28 cellular contexts compared by ENCODE assay signal in the genomic region with DNA sequence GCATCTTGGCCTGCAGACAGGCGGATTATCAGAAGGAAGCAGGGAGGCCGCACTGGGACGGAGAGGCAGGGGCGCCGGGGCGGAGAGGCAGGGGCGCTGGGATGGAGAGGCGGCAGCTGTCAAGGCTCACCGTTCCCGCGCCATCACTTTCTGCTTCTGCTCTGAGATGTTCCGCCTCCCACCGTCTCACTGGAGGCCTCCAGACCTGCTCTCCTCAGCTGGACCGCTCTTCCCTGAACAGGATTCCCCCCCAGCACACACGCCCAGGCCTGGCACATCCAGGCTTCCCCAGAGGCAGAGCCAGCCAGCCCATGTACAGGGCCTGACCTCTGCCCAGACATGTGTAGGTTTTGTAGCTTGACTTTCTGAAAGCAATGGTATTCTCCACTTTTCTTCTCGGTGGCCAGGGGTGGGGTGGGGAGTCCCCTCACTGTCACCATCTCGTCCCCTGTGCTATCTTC.
DNase-seq lines count a peak whose midpoint lies in the region; ATAC-seq, FAIRE-seq and TF ChIP-seq lines count a peak whose summit lies in the region.
"Had no signal": no experiment of that assay in that cellular context is flagged by ENCODE, and none has a peak within 500 bp of the region (broad histone marks: within the 10 kb centered on the region; RNA-seq: fewer than 3 reads in every experiment).

No MANE protein-coding gene starts in this region.

- no peaks in the 10 kb centered on the region for H3K79me2 ChIP-seq in H1 (ENCODE audit: control insufficient read depth in 1 of 2, insufficient read depth in 2 of 2, low read length in 2 of 2)
- no peaks in the 10 kb centered on the region for H3K79me2 ChIP-seq in neural progenitor cell (ENCODE audit: low read depth)
- H3K79me2 ChIP-seq: parathyroid adenoma had no signal

- H4K5ac ChIP-seq in H1 (ENCODE audit: insufficient read length, low read depth, low read length), result no peak overlapping the region

- H3K27me3 ChIP-seq in H1 (replicated peaks in 1 of 4; ENCODE audit: control insufficient read depth in 3 of 4, extremely low read depth in 1 of 4, insufficient read depth in 3 of 4, low read length in 3 of 4) (no peaks in the 10 kb centered on the region; a peak in 3 of 7 replicates), neural progenitor cell (no peaks in the 10 kb centered on the region), upper lobe of right lung (no peaks in the 10 kb centered on the region), brain microvascular endothelial cell (replicated peaks) (no peaks in the 10 kb centered on the region)
- H3K27me3 ChIP-seq: BLaER1, right atrium auricular region had no signal

- ATAC-seq in upper lobe of right lung (no peak), GM19023 (IDR thresholded peaks at IDR 0.05; ENCODE audit: unreplicated experiment) (no peak)
- ATAC-seq in activated CD4-positive, alpha-beta T cell treated with anti-CD3 and anti-CD28 coated beads for 36 hours, result no peak
- ATAC-seq: GM12878, left lobe of liver had no signal

- no peak overlapping the region for H2BK20ac ChIP-seq in H1 (ENCODE audit: low read length)

- H2BK120ac ChIP-seq in H1 (replicated peaks; ENCODE audit: low read depth, low read length), result no peak overlapping the region

- H3K4me3 Mint-ChIP-seq in neural progenitor cell, result no peak overlapping the region
- no peak overlapping the region for H3K4me3 Mint-ChIP-seq in activated CD4-positive, alpha-beta T cell treated with anti-CD3 and anti-CD28 coated beads for 36 hours
- H3K4me3 Mint-ChIP-seq: activated CD4-positive, alpha-beta memory T cell treated with anti-CD3 and anti-CD28 coated beads, Interleukin-2, amount 10 ng/mL, durations not matched to agents 7 days and 5 days; activated naive CD4-positive, alpha-beta T cell treated with anti-CD3 and anti-CD28 coated beads, Interleukin-2, amount 10 ng/mL, durations not matched to agents 7 days and 5 days; immature natural killer cell; neural crest cell; stimulated activated naive CD8-positive, alpha-beta T cell treated with anti-CD3 and anti-CD28 coated beads, Interleukin-15, Interleukin-2, amounts not matched to agents 100 ng/mL and 50 ng/mL, for 24 hours had no signal

- H3K9ac ChIP-seq in H1 (replicated peaks in 1 of 4; ENCODE audit: extremely low read depth in 1 of 4, low read depth in 3 of 4, low read length in 3 of 4) (no peak overlapping the region), neural progenitor cell (no peak overlapping the region)
- H3K9ac ChIP-seq: BLaER1, parathyroid adenoma had no signal

- H3K18ac ChIP-seq in H1 (ENCODE audit: extremely low read depth, low read length), result no peak overlapping the region

- no peaks in the 10 kb centered on the region for H4K20me1 ChIP-seq in H1 (replicated peaks in 1 of 2; ENCODE audit: control insufficient read depth in 1 of 2, insufficient read depth in 2 of 2, low read length in 2 of 2)
- H4K20me1 ChIP-seq in neural progenitor cell (ENCODE audit: low read depth), result no peaks in the 10 kb centered on the region
- H4K20me1 ChIP-seq: BLaER1 had no signal

- H3K9me3 ChIP-seq in H1 (ENCODE audit: insufficient read depth in 2 of 2, low read depth in 1 of 2, low read length in 1 of 2), result no peaks in the 10 kb centered on the region
- no peaks in the 10 kb centered on the region for H3K9me3 ChIP-seq in neural progenitor cell (ENCODE audit: low read depth)
- H3K9me3 ChIP-seq in upper lobe of right lung, result no peaks in the 10 kb centered on the region
- H3K9me3 ChIP-seq: adrenal gland, BLaER1, HAP-1, right atrium auricular region had no signal

- H3F3A ChIP-seq in neural progenitor cell (ENCODE audit: low read depth), result peaks cover 9% of the 10 kb centered on the region

- H3K36me3 Mint-ChIP-seq in neural progenitor cell, result no peaks in the 10 kb centered on the region
- no peaks in the 10 kb centered on the region for H3K36me3 Mint-ChIP-seq in activated CD4-positive, alpha-beta T cell treated with anti-CD3 and anti-CD28 coated beads for 36 hours (ENCODE audit: low read depth)
- H3K36me3 Mint-ChIP-seq: activated naive CD4-positive, alpha-beta T cell treated with anti-CD3 and anti-CD28 coated beads, Interleukin-2, amount 10 ng/mL, durations not matched to agents 7 days and 5 days; immature natural killer cell had no signal

- 95% methylated on average over 14 of the region's 17 CpGs; no CpG with 5 or more reads in 1 of the 2 experiments for WGBS in H1 (ENCODE audit: extremely low coverage in 1 of 2, insufficient coverage in 1 of 2, insufficient read length in 1 of 2, insufficient replicate concordance in 2 of 2, low coverage in 1 of 2, low lambda C conversion rate in 2 of 2, missing lambda C conversion rate in 1 of 2), 2 experiments

- H3K27me3 Mint-ChIP-seq in neural progenitor cell (ENCODE audit: insufficient read depth, low read depth), result peaks cover 12% of the 10 kb centered on the region
- H3K27me3 Mint-ChIP-seq in activated CD4-positive, alpha-beta T cell treated with anti-CD3 and anti-CD28 coated beads for 36 hours, result peaks cover 3% of the 10 kb centered on the region

- H3K4me1 Mint-ChIP-seq in neural progenitor cell, result peaks cover 44% of the 10 kb centered on the region
- H3K4me1 Mint-ChIP-seq in activated CD4-positive, alpha-beta T cell treated with anti-CD3 and anti-CD28 coated beads for 36 hours, result no peaks in the 10 kb centered on the region
- H3K4me1 Mint-ChIP-seq: activated CD4-positive, alpha-beta memory T cell treated with anti-CD3 and anti-CD28 coated beads, Interleukin-2, amount 10 ng/mL, durations not matched to agents 7 days and 5 days; activated naive CD4-positive, alpha-beta T cell treated with anti-CD3 and anti-CD28 coated beads, Interleukin-2, amount 10 ng/mL, durations not matched to agents 7 days and 5 days had no signal

- TF ChIP-seq EP300 in H1 (IDR thresholded peaks at IDR 0.05; ENCODE audit: borderline replicate concordance in 1 of 2, low read depth in 2 of 2, low read length in 2 of 2), result no peak

- no peak overlapping the region for H3K14ac ChIP-seq in H1 (ENCODE audit: insufficient read length)

- no peak for TF ChIP-seq CTCF in H1 (IDR thresholded peaks at IDR 0.05; ENCODE audit: control extremely low read depth in 1 of 3, insufficient read depth in 1 of 3, low read depth in 1 of 3, low read length in 3 of 3)
- TF ChIP-seq CTCF in neural progenitor cell (IDR thresholded peaks at IDR 0.05), result no peak
- TF ChIP-seq CTCF in upper lobe of right lung (IDR thresholded peaks at IDR 0.05), result no peak
- TF ChIP-seq CTCF in brain microvascular endothelial cell (IDR thresholded peaks at IDR 0.05; ENCODE audit: low read depth, low read length, missing control alignments), result no peak

- H3K36me3 ChIP-seq in H1 (ENCODE audit: control insufficient read depth in 2 of 4, insufficient read depth in 4 of 4, low read length in 3 of 4) (no peaks in the 10 kb centered on the region), neural progenitor cell (no peaks in the 10 kb centered on the region), upper lobe of right lung (no peaks in the 10 kb centered on the region), brain microvascular endothelial cell (replicated peaks) (no peaks in the 10 kb centered on the region)
- H3K36me3 ChIP-seq: adrenal gland, BLaER1, HAP-1, right atrium auricular region had no signal

- in situ Hi-C loops in brain microvascular endothelial cell (cut with HindIII; ENCODE audit: low pct_ligation_motif_present, low sequenced_read_pairs), result no loop called here

- POLR2A ChIA-PET in H1 (lab: Charles Lee; ENCODE audit: partially characterized antibody), result no interaction called here
- POLR2A ChIA-PET in activated CD4-positive, alpha-beta T cell treated with anti-CD3 and anti-CD28 coated beads for 36 hours (lab: Charles Lee), result no interaction called here

- peak; percentile 2 for DNase-seq in HT-29 (ENCODE audit: low spot score)
- no peak for DNase-seq in H1 (ENCODE audit: low read depth in 1 of 2, low spot score in 2 of 2)
- DNase-seq in neural progenitor cell (ENCODE audit: low spot score), result no peak
- DNase-seq in upper lobe of right lung, result peak; percentile 39
- DNase-seq in brain microvascular endothelial cell, result no peak
- no peak for DNase-seq in kidney tubule cell (ENCODE audit: low spot score)
- no peak for DNase-seq in activated CD4-positive, alpha-beta T cell treated with anti-CD3 and anti-CD28 coated beads for 36 hours
- DNase-seq: activated CD4-positive, alpha-beta memory T cell treated with anti-CD3 and anti-CD28 coated beads, Interleukin-2, amount 10 ng/mL, durations not matched to agents 7 days and 5 days; activated naive CD4-positive, alpha-beta T cell treated with anti-CD3 and anti-CD28 coated beads, Interleukin-2, amount 10 ng/mL, durations not matched to agents 7 days and 5 days; adrenal gland; immature natural killer cell; Karpas-422; mesendoderm; NCI-H2107; NCI-H345; NCI-H774; stimulated activated CD8-positive, alpha-beta memory T cell treated with anti-CD3 and anti-CD28 coated beads, Interleukin-4, amount 100 ng/mL, for 48 hours had no signal

- no peak overlapping the region for H2BK15ac ChIP-seq in H1 (ENCODE audit: low read length)

- peak overlapping the region; percentile 72 for H3K27ac Mint-ChIP-seq in neural progenitor cell
- no peak overlapping the region for H3K27ac Mint-ChIP-seq in activated CD4-positive, alpha-beta T cell treated with anti-CD3 and anti-CD28 coated beads for 36 hours
- H3K27ac Mint-ChIP-seq: activated CD4-positive, alpha-beta memory T cell treated with anti-CD3 and anti-CD28 coated beads, Interleukin-2, amount 10 ng/mL, durations not matched to agents 7 days and 5 days; activated naive CD4-positive, alpha-beta T cell treated with anti-CD3 and anti-CD28 coated beads, Interleukin-2, amount 10 ng/mL, durations not matched to agents 7 days and 5 days; immature natural killer cell; stimulated activated naive CD8-positive, alpha-beta T cell treated with anti-CD3 and anti-CD28 coated beads, Interleukin-15, Interleukin-2, amounts not matched to agents 100 ng/mL and 50 ng/mL, for 24 hours had no signal

- H3K4ac ChIP-seq in H1 (replicated peaks; ENCODE audit: insufficient read length, low read depth, low read length), result no peak overlapping the region

- H3K9me3 Mint-ChIP-seq in neural progenitor cell, result no peaks in the 10 kb centered on the region
- H3K9me3 Mint-ChIP-seq in activated CD4-positive, alpha-beta T cell treated with anti-CD3 and anti-CD28 coated beads for 36 hours (ENCODE audit: low read depth), result no peaks in the 10 kb centered on the region
- H3K9me3 Mint-ChIP-seq: activated CD4-positive, alpha-beta memory T cell treated with anti-CD3 and anti-CD28 coated beads, Interleukin-2, amount 10 ng/mL, durations not matched to agents 7 days and 5 days; activated naive CD4-positive, alpha-beta T cell treated with anti-CD3 and anti-CD28 coated beads, Interleukin-2, amount 10 ng/mL, durations not matched to agents 7 days and 5 days; immature natural killer cell; neural crest cell; stimulated activated naive CD8-positive, alpha-beta T cell treated with anti-CD3 and anti-CD28 coated beads, Interleukin-15, Interleukin-2, amounts not matched to agents 100 ng/mL and 50 ng/mL, for 24 hours had no signal

- H2BK12ac ChIP-seq in H1 (ENCODE audit: low read depth, low read length), result no peak overlapping the region

- intact Hi-C loops in upper lobe of right lung (cut with DNase I), result no loop called here
- intact Hi-C loops in activated CD4-positive, alpha-beta T cell treated with anti-CD3 and anti-CD28 coated beads for 36 hours (cut with DNase I, micrococcal nuclease), result no loop called here

- no peak overlapping the region for H3K27ac ChIP-seq in H1 (ENCODE audit: low read depth, low read length)
- H3K27ac ChIP-seq in neural progenitor cell, result no peak overlapping the region
- no peak overlapping the region for H3K27ac ChIP-seq in upper lobe of right lung
- no peak overlapping the region for H3K27ac ChIP-seq in brain microvascular endothelial cell
- H3K27ac ChIP-seq: adrenal gland, BLaER1, parathyroid adenoma, right atrium auricular region, SK-N-MC had no signal

- TF ChIP-seq POLR2A in H1 (IDR thresholded peaks at IDR 0.05; ENCODE audit: control extremely low read depth in 1 of 2, low read depth in 2 of 2, low read length in 2 of 2), result no peak

- peak overlapping the region; percentile 11 for H4K8ac ChIP-seq in H1 (ENCODE audit: extremely low read depth, insufficient read depth, low read length)

- H3K23ac ChIP-seq in H1 (ENCODE audit: insufficient read length), result no peak overlapping the region

- H3K79me1 ChIP-seq in H1 (ENCODE audit: low read depth, low read length), result no peaks in the 10 kb centered on the region

- no peak overlapping the region for H2BK5ac ChIP-seq in H1 (ENCODE audit: low read depth, low read length)

- FAIRE-seq in H1 (lab: Jason Lieb, UNC), result no peak
- FAIRE-seq: endothelial cell of umbilical vein, GM12878 had no signal

- 0 out of 2 replicates have a peak overlapping the region, but pooled peaks have one; percentile 18 for H2AK5ac ChIP-seq in H1 (ENCODE audit: low read depth, low read length)

- H3K4me2 ChIP-seq in H1 (ENCODE audit: insufficient read depth in 1 of 2, low read depth in 2 of 2, low read length in 2 of 2) (no peak overlapping the region), neural progenitor cell (no peak overlapping the region)
- H3K4me2 ChIP-seq: BLaER1 had no signal

- peaks cover 0 to 15% (median 6%) of the 10 kb centered on the region in 4 experiments; a peak in 6 of 7 replicates for H3K4me1 ChIP-seq in H1 (replicated peaks in 1 of 4; ENCODE audit: control insufficient read depth in 3 of 4, insufficient read depth in 4 of 4, low read length in 3 of 4)
- H3K4me1 ChIP-seq in neural progenitor cell, result peaks cover 6% of the 10 kb centered on the region
- H3K4me1 ChIP-seq in upper lobe of right lung, result peaks cover 13% of the 10 kb centered on the region
- H3K4me1 ChIP-seq: BLaER1, HAP-1 had no signal

- no peak overlapping the region for H4K91ac ChIP-seq in H1 (replicated peaks; ENCODE audit: insufficient read length, low read length)

- no peak overlapping the region for H2AFZ ChIP-seq in H1 (ENCODE audit: low read length)
- no peak overlapping the region for H2AFZ ChIP-seq in neural progenitor cell (replicated peaks)
- H2AFZ ChIP-seq: parathyroid adenoma had no signal

- CTCF ChIA-PET in H1 (lab: Charles Lee; ENCODE audit: partially characterized antibody), result interaction anchor here (2.0 kb wide), 1 partner anchor 70 kb away, joined by 10 read pairs; no protein-coding TSS in a partner anchor
- CTCF ChIA-PET in activated CD4-positive, alpha-beta T cell treated with anti-CD3 and anti-CD28 coated beads for 36 hours (lab: Charles Lee), result no interaction called here

- no peaks in the 10 kb centered on the region for H3K23me2 ChIP-seq in H1 (ENCODE audit: low read depth, low read length)

- no peak overlapping the region for H3K4me3 ChIP-seq in H1 (ENCODE audit: extremely low read depth in 1 of 4, insufficient read depth in 2 of 4, low read depth in 3 of 4, low read length in 4 of 4)
- no peak overlapping the region for H3K4me3 ChIP-seq in neural progenitor cell
- H3K4me3 ChIP-seq in upper lobe of right lung, result no peak overlapping the region
- H3K4me3 ChIP-seq in brain microvascular endothelial cell (ENCODE audit: low read depth, low read length), result no peak overlapping the region
- H3K4me3 ChIP-seq: adrenal gland, BLaER1, GM12878, HAP-1, right atrium auricular region, SK-N-MC had no signal

- no peak for TF ChIP-seq RAD21 in H1 (IDR thresholded peaks at IDR 0.05 in 1 of 2, conservative IDR thresholded peaks at IDR 0.05 in 1 of 2; ENCODE audit: low read depth in 2 of 2, low read length in 2 of 2)

- no peak overlapping the region for H3K56ac ChIP-seq in H1 (replicated peaks; ENCODE audit: insufficient read length, low read depth, low read length)

Comparison
In these comparisons a context has a peak if more than half of its experiments do, and no peak if none do; other contexts are left out.
1. DNase-seq: peak in HT-29 (single experiment) and upper lobe of right lung (single experiment); none in H1 (0 of 2), neural progenitor cell (single experiment), brain microvascular endothelial cell (single experiment), kidney tubule cell (single experiment) and activated CD4-positive, alpha-beta T cell treated with anti-CD3 and anti-CD28 coated beads for 36 hours (single experiment).